ENCODE assay signal across 8 cellular contexts in the genomic region with DNA sequence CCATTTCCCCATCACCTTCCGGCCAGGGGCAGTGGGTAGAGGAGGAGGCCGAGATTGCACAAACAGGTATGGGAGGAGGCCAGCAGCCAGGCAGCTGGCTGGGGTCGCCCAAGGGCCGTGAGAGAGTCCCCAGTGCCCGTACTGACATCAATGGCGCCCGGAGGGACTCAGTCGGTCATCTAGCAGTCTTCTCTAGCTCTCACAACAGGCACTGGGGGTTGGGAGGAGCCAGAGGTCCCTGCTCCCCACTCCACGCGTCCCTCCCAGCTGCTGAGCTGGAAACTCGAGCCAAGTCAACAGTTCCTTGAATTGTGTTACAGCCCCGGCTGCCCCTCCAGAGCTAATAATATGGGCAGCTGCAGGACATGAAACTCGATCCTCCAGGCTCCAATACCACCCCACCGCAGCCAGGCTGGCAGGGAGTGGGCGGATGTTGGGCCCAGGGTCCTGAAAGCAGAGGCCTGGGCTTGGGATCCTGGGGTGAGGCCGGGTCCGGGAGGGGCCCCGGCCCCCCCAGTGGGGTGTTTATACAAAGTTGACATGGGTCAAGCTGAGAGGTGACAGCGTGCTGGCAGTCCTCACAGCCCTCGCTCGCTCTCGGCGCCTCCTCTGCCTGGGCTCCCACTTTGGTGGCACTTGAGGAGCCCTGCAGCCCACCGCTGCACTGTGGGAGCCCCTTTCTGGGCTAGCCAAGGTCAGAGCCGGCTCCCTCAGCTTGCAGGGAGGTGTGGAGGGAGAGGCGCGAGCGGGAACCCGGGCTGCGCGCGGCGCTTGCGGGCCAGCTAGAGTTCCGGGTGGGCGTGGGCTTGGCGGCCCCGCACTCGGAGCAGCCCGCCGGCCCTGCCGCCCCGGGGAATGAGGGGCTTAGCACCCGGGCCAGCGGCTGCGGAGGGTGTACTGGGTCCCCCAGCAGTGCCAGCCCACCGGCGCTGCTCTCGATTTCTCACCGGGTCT. TPM values are rescaled to one million over a fixed set of nuclear protein-coding genes. Genes with fewer than 3 reads are reported as not detected.
DNase-seq lines count a peak whose midpoint lies in the region; ATAC-seq and TF ChIP-seq lines count a peak whose summit lies in the region.
"Not testable (repeated sequence)": the region's sequence is repeated elsewhere in the genome, so short reads cannot be mapped to it uniquely, and the experiment has no call there.

No MANE protein-coding gene starts in this region.

- not testable (repeated sequence) for H4K5ac ChIP-seq in mesendoderm (ENCODE audit: low read length)

- H3K27ac ChIP-seq in HUES48 (ENCODE audit: low read depth, low read length): peak overlapping the region; percentile 14
- peak overlapping the region; percentile 34 for H3K27ac ChIP-seq in mesendoderm (ENCODE audit: low read depth, low read length)
- H3K27ac ChIP-seq in aorta (ENCODE audit: low read depth in 1 of 2, low read length in 2 of 2): not testable (repeated sequence)

- peaks cover 73% of the 10 kb centered on the region for H3K4me1 Mint-ChIP-seq in activated CD4-positive, alpha-beta T cell treated with anti-CD3 and anti-CD28 coated beads for 36 hours

- not testable (repeated sequence) for H3K9me3 Mint-ChIP-seq in activated CD4-positive, alpha-beta T cell treated with anti-CD3 and anti-CD28 coated beads for 36 hours (ENCODE audit: low read depth)

- ATAC-seq in activated CD4-positive, alpha-beta T cell treated with anti-CD3 and anti-CD28 coated beads for 36 hours: not testable (repeated sequence)
- ATAC-seq in Right ventricle myocardium inferior (peak; percentile 18), aorta (ENCODE audit: low FRiP score) (peak; percentile 39)

- not testable (repeated sequence) for H3K27me3 ChIP-seq in HUES48 (ENCODE audit: control insufficient read depth, insufficient read depth, low read length); mesendoderm (ENCODE audit: insufficient read depth, low read length, poor library complexity); aorta (ENCODE audit: control insufficient read depth in 1 of 2, insufficient read depth in 2 of 2, low read length in 1 of 2)

- H3K27ac Mint-ChIP-seq in activated CD4-positive, alpha-beta T cell treated with anti-CD3 and anti-CD28 coated beads for 36 hours: peak overlapping the region; percentile 63

- H2BK15ac ChIP-seq in mesendoderm (replicated peaks; ENCODE audit: low read depth): not testable (repeated sequence)

- H3K56ac ChIP-seq in mesendoderm (ENCODE audit: low read length): peak overlapping the region; percentile 34

- H3K27me3 Mint-ChIP-seq in activated CD4-positive, alpha-beta T cell treated with anti-CD3 and anti-CD28 coated beads for 36 hours: not testable (repeated sequence)

- H2BK120ac ChIP-seq in mesendoderm (ENCODE audit: low read depth, low read length): peak overlapping the region; percentile 2

- intact Hi-C loops in activated CD4-positive, alpha-beta T cell treated with anti-CD3 and anti-CD28 coated beads for 36 hours (cut with DNase I, micrococcal nuclease); Right ventricle myocardium inferior (cut with DNase I); aorta (cut with DNase I): not testable (repeated sequence)

- not testable (repeated sequence) for H2AK5ac ChIP-seq in mesendoderm (ENCODE audit: low read length)

- H3K23ac ChIP-seq in mesendoderm (ENCODE audit: low read length): not testable (repeated sequence)

- POLR2A ChIA-PET in activated CD4-positive, alpha-beta T cell treated with anti-CD3 and anti-CD28 coated beads for 36 hours (lab: Charles Lee): interaction anchor here (0.6 to 5.8 kb wide), 15 partner anchors 10 to 276 kb away, joined by 3 to 75 read pairs (median 6); a partner anchor contains a TSS

- not testable (repeated sequence) for TF ChIP-seq CTCF in choroid plexus epithelial cell (conservative IDR thresholded peaks at IDR 0.05; ENCODE audit: low read depth, low read length)

- not testable (repeated sequence) for H3K9ac ChIP-seq in HUES48 (ENCODE audit: low read depth, low read length); mesendoderm (ENCODE audit: low read length)

- H2BK5ac ChIP-seq in mesendoderm (ENCODE audit: low read length): not testable (repeated sequence)

- CTCF ChIA-PET in activated CD4-positive, alpha-beta T cell treated with anti-CD3 and anti-CD28 coated beads for 36 hours (lab: Charles Lee): interaction anchor here (0.7 to 3.2 kb wide), 7 partner anchors 7 to 103 kb away, joined by 3 to 11 read pairs (median 4); no protein-coding TSS in a partner anchor

- H3K36me3 ChIP-seq in HUES48 (ENCODE audit: control insufficient read depth, insufficient read depth, low read length); mesendoderm (ENCODE audit: control insufficient read depth, insufficient read depth, low read length); aorta (ENCODE audit: control insufficient read depth in 1 of 2, insufficient read depth in 2 of 2, low read length in 1 of 2): not testable (repeated sequence)

- H3K4me1 ChIP-seq in HUES48 (ENCODE audit: control insufficient read depth, insufficient read depth, low read length): peaks cover 30% of the 10 kb centered on the region
- H3K4me1 ChIP-seq in mesendoderm (ENCODE audit: control insufficient read depth, low read depth, low read length): peaks cover 11% of the 10 kb centered on the region
- H3K4me1 ChIP-seq in aorta (ENCODE audit: control insufficient read depth in 1 of 2, insufficient read depth in 2 of 2, low read length in 2 of 2): not testable (repeated sequence)

- not testable (repeated sequence) for H3K4me3 Mint-ChIP-seq in activated CD4-positive, alpha-beta T cell treated with anti-CD3 and anti-CD28 coated beads for 36 hours

- H3K79me1 ChIP-seq in mesendoderm (ENCODE audit: low read length): not testable (repeated sequence)

- not testable (repeated sequence) for H3K4me3 ChIP-seq in HUES48 (ENCODE audit: low read depth, low read length); choroid plexus epithelial cell (ENCODE audit: low read depth, low read length); mesendoderm (ENCODE audit: low read length); aorta (ENCODE audit: low read length in 2 of 2)

- H3K4me2 ChIP-seq in mesendoderm (ENCODE audit: low read length): not testable (repeated sequence)

- not testable (repeated sequence) for H3K9me3 ChIP-seq in HUES48 (ENCODE audit: control insufficient read depth, insufficient read depth, low read length); aorta (ENCODE audit: control insufficient read depth, low read length)

- H3K79me2 ChIP-seq in mesendoderm (ENCODE audit: control insufficient read depth, insufficient read depth, low read length): not testable (repeated sequence)

- DNase-seq in NCI-H345 treated with DMSO at 0.1 percent for 48 hours (lab: John Stamatoyannopoulos, UW; ENCODE audit: unreplicated experiment): peak; percentile 39
- not testable (repeated sequence) for DNase-seq in activated CD4-positive, alpha-beta T cell treated with anti-CD3 and anti-CD28 coated beads for 36 hours; mesendoderm; aorta
- DNase-seq in choroid plexus epithelial cell (ENCODE audit: low read depth): peak; percentile 88
- peak; percentile 77 for DNase-seq in Right ventricle myocardium inferior (ENCODE audit: missing footprints)
- peak; percentile 72 for DNase-seq in retina

- not testable (repeated sequence) for H3K4ac ChIP-seq in mesendoderm (ENCODE audit: low read depth, low read length)

- H3K18ac ChIP-seq in mesendoderm (ENCODE audit: low read length): not testable (repeated sequence)

- H4K8ac ChIP-seq in mesendoderm (ENCODE audit: low read depth, low read length): not testable (repeated sequence)

- H3K36me3 Mint-ChIP-seq in activated CD4-positive, alpha-beta T cell treated with anti-CD3 and anti-CD28 coated beads for 36 hours (ENCODE audit: low read depth): peaks cover 27% of the 10 kb centered on the region

- no CpG with 5 or more reads among the region's 50 CpGs for WGBS in mesendoderm (ENCODE audit: extremely low coverage, insufficient coverage, low lambda C conversion rate)
- WGBS in aorta, 2 donors: 65 to 69% methylated on average over 50 of the region's 50 CpGs

RNA-seq across cellular contexts. Expression of a gene that starts 29.2 kb away (rescaled TPM):
- 10 to 100 TPM; 19.7 to 21.9 TPM for total RNA-seq in activated CD4-positive, alpha-beta T cell treated with anti-CD3 and anti-CD28 coated beads for 36 hours
- 25.6 TPM for total RNA-seq in Right ventricle myocardium inferior
- 15.4 TPM for polyA plus RNA-seq in mesendoderm (2013, experiment 1 of 2)
- polyA plus RNA-seq in mesendoderm (2013, experiment 2 of 2): 15.1 TPM
- 10 to 100 TPM; 33.1 to 34.7 TPM for total RNA-seq in aorta
- 10 to 100 TPM; 12.0 to 30.3 TPM for polyA plus RNA-seq in aorta

RNA-seq across cellular contexts. Expression of a gene that starts 51.8 kb away (rescaled TPM):
- total RNA-seq in activated CD4-positive, alpha-beta T cell treated with anti-CD3 and anti-CD28 coated beads for 36 hours: 1,000 to 10,000 TPM in 1 of 2 experiments, 100 to 1,000 TPM in 1; 750 to 1,039 TPM
- total RNA-seq in Right ventricle myocardium inferior (71.4 TPM), aorta (100 to 1,000 TPM; 104 to 126 TPM)
- 13.6 TPM for polyA plus RNA-seq in mesendoderm (2013, experiment 1 of 2)
- polyA plus RNA-seq in mesendoderm (2013, experiment 2 of 2): 13.8 TPM
- polyA plus RNA-seq in aorta: 10 to 100 TPM; 55.9 to 96.5 TPM

Comparison
In these comparisons a context has a peak if more than half of its experiments do, and no peak if none do; other contexts are left out.
1. RNA of a gene that starts 51.8 kb away (total RNA-seq): 750 to 1,039 TPM in activated CD4-positive, alpha-beta T cell treated with anti-CD3 and anti-CD28 coated beads for 36 hours; 104 to 126 TPM in aorta and 71.4 TPM in Right ventricle myocardium inferior (single experiment); every median in the first group is over 4 times any median in the second.